Comparison of ENCODE assay signal across 1 cellular context in the genomic region with DNA sequence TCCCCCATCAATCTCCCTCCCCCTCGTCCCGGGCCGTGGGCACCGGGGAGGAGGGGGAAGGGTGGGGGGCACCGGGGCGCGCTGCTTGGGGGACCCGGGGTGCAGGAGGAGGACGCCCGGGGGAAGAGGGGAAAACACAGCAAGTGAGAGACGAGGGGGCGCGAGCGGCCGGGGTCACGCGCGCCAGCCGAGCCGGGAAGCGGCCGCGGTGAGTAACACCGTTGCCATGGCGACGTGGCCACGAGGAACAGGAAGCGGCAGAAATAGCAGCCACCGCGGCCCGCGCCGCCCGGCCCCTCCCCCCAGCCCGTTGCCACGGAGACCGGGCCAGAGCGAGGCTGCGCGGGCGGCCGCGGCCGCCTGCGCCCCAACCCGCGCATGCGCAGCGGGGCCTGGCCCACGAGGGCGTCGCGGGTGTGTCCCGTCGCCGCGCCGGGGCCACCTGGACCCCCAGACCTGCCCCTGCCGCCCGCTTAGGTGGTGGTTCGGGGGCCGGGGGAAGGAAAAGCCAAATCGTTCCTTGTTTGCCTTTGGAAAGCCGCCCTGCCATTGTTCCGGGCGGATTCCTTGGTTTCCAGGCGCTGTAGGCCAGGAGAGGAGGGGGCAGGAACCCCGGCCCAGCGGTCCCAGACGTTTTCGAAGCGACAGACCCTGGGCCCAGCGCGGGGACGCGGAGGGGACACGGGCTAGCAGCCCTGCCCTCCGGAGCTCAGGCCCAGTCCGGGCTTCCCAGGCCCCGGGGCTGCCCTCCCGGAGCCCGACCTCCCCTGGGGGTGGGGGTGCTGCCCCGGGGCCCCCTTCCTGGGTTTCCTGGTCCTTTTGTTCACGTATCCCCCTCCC.
TF ChIP-seq lines count a peak whose summit lies in the region.

No MANE protein-coding gene starts in this region.

TF ChIP-seq in HepG2, 621 proteins besides CTCF, POLR2A, EP300 and RAD21 (continued from another document and continues in another):
- TF ChIP-seq, protein P1, sequence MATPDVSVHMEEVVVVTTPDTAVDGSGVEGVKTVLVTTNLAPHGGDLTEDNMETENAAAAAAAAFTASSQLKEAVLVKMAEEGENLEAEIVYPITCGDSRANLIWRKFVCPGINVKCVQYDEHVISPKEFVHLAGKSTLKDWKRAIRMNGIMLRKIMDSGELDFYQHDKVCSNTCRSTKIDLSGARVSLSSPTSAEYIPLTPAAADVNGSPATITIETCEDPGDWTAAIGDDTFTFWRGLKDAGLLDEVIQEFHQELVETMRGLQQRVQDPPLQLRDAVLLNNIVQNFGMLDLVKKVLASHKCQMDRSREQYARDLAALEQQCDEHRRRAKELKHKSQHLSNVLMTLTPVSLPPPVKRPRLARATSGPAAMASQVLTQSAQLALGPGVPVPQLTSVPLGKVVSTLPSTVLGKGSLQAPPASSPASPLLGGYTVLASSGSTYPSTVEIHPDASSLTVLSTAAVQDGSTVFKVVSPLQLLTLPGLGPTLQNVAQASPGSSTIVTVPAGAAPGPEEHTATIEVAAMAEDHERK (CRISPR knock-in tag; IDR thresholded peaks at IDR 0.05; ENCODE audit: low read depth): no peak
- TF ChIP-seq FOXP4 (CRISPR knock-in tag; IDR thresholded peaks at IDR 0.05): peak; percentile 24
- TF ChIP-seq ZNF530 (CRISPR knock-in tag; IDR thresholded peaks at IDR 0.05; ENCODE audit: low read depth): no peak
- no peak for TF ChIP-seq NAIF1 (CRISPR knock-in tag; IDR thresholded peaks at IDR 0.05; ENCODE audit: borderline replicate concordance)
- TF ChIP-seq ESRRA (CRISPR knock-in tag; IDR thresholded peaks at IDR 0.05; ENCODE audit: low read depth): no peak
- TF ChIP-seq ZBTB7B (CRISPR knock-in tag; IDR thresholded peaks at IDR 0.05): no peak
- TF ChIP-seq CHD4 (IDR thresholded peaks at IDR 0.05; ENCODE audit: borderline replicate concordance, low read length): no peak
- no peak for TF ChIP-seq ZNF570 (CRISPR knock-in tag; IDR thresholded peaks at IDR 0.05; ENCODE audit: borderline replicate concordance)
- TF ChIP-seq SCMH1 (CRISPR knock-in tag; IDR thresholded peaks at IDR 0.05; ENCODE audit: borderline replicate concordance): no peak
- no peak for TF ChIP-seq ZNF367 (CRISPR knock-in tag; IDR thresholded peaks at IDR 0.05; ENCODE audit: borderline replicate concordance)
- TF ChIP-seq, protein P2, sequence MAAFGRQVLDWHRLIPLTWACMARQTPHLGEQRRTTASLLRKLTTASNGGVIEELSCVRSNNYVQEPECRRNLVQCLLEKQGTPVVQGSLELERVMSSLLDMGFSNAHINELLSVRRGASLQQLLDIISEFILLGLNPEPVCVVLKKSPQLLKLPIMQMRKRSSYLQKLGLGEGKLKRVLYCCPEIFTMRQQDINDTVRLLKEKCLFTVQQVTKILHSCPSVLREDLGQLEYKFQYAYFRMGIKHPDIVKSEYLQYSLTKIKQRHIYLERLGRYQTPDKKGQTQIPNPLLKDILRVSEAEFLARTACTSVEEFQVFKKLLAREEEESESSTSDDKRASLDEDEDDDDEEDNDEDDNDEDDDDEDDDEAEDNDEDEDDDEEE (CRISPR knock-in tag; IDR thresholded peaks at IDR 0.05): no peak
- TF ChIP-seq, protein P3, sequence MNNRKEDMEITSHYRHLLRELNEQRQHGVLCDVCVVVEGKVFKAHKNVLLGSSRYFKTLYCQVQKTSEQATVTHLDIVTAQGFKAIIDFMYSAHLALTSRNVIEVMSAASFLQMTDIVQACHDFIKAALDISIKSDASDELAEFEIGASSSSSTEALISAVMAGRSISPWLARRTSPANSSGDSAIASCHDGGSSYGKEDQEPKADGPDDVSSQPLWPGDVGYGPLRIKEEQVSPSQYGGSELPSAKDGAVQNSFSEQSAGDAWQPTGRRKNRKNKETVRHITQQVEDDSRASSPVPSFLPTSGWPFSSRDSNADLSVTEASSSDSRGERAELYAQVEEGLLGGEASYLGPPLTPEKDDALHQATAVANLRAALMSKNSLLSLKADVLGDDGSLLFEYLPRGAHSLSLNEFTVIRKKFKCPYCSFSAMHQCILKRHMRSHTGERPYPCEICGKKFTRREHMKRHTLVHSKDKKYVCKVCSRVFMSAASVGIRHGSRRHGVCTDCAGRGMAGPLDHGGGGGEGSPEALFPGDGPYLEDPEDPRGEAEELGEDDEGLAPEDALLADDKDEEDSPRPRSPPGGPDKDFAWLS (CRISPR knock-in tag; IDR thresholded peaks at IDR 0.05; ENCODE audit: borderline replicate concordance): no peak
- TF ChIP-seq PCBP1 (IDR thresholded peaks at IDR 0.05; ENCODE audit: borderline replicate concordance, low read depth, low read length): no peak
- TF ChIP-seq, protein P4, sequence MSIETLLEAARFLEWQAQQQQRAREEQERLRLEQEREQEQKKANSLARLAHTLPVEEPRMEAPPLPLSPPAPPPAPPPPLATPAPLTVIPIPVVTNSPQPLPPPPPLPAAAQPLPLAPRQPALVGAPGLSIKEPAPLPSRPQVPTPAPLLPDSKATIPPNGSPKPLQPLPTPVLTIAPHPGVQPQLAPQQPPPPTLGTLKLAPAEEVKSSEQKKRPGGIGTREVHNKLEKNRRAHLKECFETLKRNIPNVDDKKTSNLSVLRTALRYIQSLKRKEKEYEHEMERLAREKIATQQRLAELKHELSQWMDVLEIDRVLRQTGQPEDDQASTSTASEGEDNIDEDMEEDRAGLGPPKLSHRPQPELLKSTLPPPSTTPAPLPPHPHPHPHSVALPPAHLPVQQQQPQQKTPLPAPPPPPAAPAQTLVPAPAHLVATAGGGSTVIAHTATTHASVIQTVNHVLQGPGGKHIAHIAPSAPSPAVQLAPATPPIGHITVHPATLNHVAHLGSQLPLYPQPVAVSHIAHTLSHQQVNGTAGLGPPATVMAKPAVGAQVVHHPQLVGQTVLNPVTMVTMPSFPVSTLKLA (IDR thresholded peaks at IDR 0.05): peak; percentile 54
- TF ChIP-seq SUZ12 (IDR thresholded peaks at IDR 0.05; ENCODE audit: low read depth, low read length): no peak
- TF ChIP-seq, protein P5, sequence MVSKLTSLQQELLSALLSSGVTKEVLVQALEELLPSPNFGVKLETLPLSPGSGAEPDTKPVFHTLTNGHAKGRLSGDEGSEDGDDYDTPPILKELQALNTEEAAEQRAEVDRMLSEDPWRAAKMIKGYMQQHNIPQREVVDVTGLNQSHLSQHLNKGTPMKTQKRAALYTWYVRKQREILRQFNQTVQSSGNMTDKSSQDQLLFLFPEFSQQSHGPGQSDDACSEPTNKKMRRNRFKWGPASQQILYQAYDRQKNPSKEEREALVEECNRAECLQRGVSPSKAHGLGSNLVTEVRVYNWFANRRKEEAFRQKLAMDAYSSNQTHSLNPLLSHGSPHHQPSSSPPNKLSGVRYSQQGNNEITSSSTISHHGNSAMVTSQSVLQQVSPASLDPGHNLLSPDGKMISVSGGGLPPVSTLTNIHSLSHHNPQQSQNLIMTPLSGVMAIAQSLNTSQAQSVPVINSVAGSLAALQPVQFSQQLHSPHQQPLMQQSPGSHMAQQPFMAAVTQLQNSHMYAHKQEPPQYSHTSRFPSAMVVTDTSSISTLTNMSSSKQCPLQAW (CRISPR knock-in tag; IDR thresholded peaks at IDR 0.05): no peak
- TF ChIP-seq ZBTB49 (CRISPR knock-in tag; IDR thresholded peaks at IDR 0.05; ENCODE audit: borderline replicate concordance): no peak
- TF ChIP-seq E2F1 (CRISPR knock-in tag; IDR thresholded peaks at IDR 0.05): no peak
- TF ChIP-seq RBAK (CRISPR knock-in tag; IDR thresholded peaks at IDR 0.05): no peak
- TF ChIP-seq IKZF1 (IDR thresholded peaks at IDR 0.05): no peak
- TF ChIP-seq MLX (CRISPR knock-in tag; IDR thresholded peaks at IDR 0.05): no peak
- TF ChIP-seq SP5 (CRISPR knock-in tag; IDR thresholded peaks at IDR 0.05; ENCODE audit: borderline replicate concordance, low read depth): no peak
- no peak for TF ChIP-seq KDM4B (CRISPR knock-in tag; IDR thresholded peaks at IDR 0.05)
- no peak for TF ChIP-seq MAF1 (CRISPR knock-in tag; IDR thresholded peaks at IDR 0.05; ENCODE audit: borderline replicate concordance)
- TF ChIP-seq NCOA2 (CRISPR knock-in tag; IDR thresholded peaks at IDR 0.05): no peak
- TF ChIP-seq, protein P6, sequence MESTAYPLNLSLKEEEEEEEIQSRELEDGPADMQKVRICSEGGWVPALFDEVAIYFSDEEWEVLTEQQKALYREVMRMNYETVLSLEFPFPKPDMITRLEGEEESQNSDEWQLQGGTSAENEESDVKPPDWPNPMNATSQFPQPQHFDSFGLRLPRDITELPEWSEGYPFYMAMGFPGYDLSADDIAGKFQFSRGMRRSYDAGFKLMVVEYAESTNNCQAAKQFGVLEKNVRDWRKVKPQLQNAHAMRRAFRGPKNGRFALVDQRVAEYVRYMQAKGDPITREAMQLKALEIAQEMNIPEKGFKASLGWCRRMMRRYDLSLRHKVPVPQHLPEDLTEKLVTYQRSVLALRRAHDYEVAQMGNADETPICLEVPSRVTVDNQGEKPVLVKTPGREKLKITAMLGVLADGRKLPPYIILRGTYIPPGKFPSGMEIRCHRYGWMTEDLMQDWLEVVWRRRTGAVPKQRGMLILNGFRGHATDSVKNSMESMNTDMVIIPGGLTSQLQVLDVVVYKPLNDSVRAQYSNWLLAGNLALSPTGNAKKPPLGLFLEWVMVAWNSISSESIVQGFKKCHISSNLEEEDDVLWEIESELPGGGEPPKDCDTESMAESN (CRISPR knock-in tag; conservative IDR thresholded peaks at IDR 0.05): no peak; the same call in 1 of the 2 replicates
- TF ChIP-seq ZNF563 (CRISPR knock-in tag; IDR thresholded peaks at IDR 0.05): 0 out of 2 replicates have a peak, but pooled peaks have one; percentile 6
- TF ChIP-seq, protein P7, sequence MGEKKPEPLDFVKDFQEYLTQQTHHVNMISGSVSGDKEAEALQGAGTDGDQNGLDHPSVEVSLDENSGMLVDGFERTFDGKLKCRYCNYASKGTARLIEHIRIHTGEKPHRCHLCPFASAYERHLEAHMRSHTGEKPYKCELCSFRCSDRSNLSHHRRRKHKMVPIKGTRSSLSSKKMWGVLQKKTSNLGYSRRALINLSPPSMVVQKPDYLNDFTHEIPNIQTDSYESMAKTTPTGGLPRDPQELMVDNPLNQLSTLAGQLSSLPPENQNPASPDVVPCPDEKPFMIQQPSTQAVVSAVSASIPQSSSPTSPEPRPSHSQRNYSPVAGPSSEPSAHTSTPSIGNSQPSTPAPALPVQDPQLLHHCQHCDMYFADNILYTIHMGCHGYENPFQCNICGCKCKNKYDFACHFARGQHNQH (CRISPR knock-in tag; IDR thresholded peaks at IDR 0.05): no peak
- TF ChIP-seq ZNF678 (CRISPR knock-in tag; IDR thresholded peaks at IDR 0.05): no peak
- TF ChIP-seq NCOA1 (CRISPR knock-in tag; IDR thresholded peaks at IDR 0.05): peak; percentile 6; the same call in 1 of the 2 replicates
- no peak for TF ChIP-seq ZBTB1 (CRISPR knock-in tag; IDR thresholded peaks at IDR 0.05; ENCODE audit: borderline replicate concordance)
- no peak for TF ChIP-seq ZNF512B (CRISPR knock-in tag; IDR thresholded peaks at IDR 0.05; ENCODE audit: borderline replicate concordance)
